Comparison of ENCODE assay signal across 2 cellular contexts in genomic region chr14:74712499-74713394, GRCh38.
TF ChIP-seq lines count a peak whose summit lies in the region.

AREL1 (minus strand) TSS chr14:74713080; CDS start chr14:74685615, 27,465 bp downstream.
FCF1 (plus strand) TSS chr14:74713144; CDS start chr14:74713198, 54 bp downstream.

TF ChIP-seq in SK-N-SH, 30 proteins besides CTCF, POLR2A, EP300 and RAD21:
- TF ChIP-seq REST (IDR thresholded peaks at IDR 0.05; ENCODE audit: low read depth, low read length) (peak; percentile 55; the same call in 1 of the 2 replicates), ELF1 (IDR thresholded peaks at IDR 0.05) (peak; percentile 99), TAF1 (IDR thresholded peaks at IDR 0.05; ENCODE audit: borderline replicate concordance, low read depth, low read length) (peak; percentile 67), GABPA (IDR thresholded peaks at IDR 0.05; ENCODE audit: low read depth) (peak; percentile 100), MXI1 (IDR thresholded peaks at IDR 0.05; ENCODE audit: low read depth, low read length) (peak; percentile 97), JUND (IDR thresholded peaks at IDR 0.05) (no peak), SIN3A (IDR thresholded peaks at IDR 0.05; ENCODE audit: borderline replicate concordance, low read depth, low read length) (peak; percentile 96), CHD2 (IDR thresholded peaks at IDR 0.05; ENCODE audit: low read length, partially characterized antibody) (peak; percentile 94), RCOR1 (IDR thresholded peaks at IDR 0.05; ENCODE audit: low read length) (no peak), POLR2AphosphoS5 (IDR thresholded peaks at IDR 0.05; ENCODE audit: low read depth, low read length) (peak; percentile 94), NFIC (IDR thresholded peaks at IDR 0.05; ENCODE audit: borderline replicate concordance) (no peak), MAX (IDR thresholded peaks at IDR 0.05; ENCODE audit: low read depth) (peak; percentile 95), TCF12 (IDR thresholded peaks at IDR 0.05) (peak; percentile 35; the same call in 1 of the 2 replicates)

TF ChIP-seq in K562, 482 proteins besides CTCF, POLR2A, EP300 and RAD21 (continues in another document):
- TF ChIP-seq RBM15 (IDR thresholded peaks at IDR 0.05; ENCODE audit: insufficient read depth, low read length) (no peak), HOXB6 (CRISPR knock-in tag; IDR thresholded peaks at IDR 0.05; ENCODE audit: borderline replicate concordance) (no peak), MYNN (IDR thresholded peaks at IDR 0.05) (no peak), MYNN (CRISPR knock-in tag; IDR thresholded peaks at IDR 0.05) (no peak), ETV5 (CRISPR knock-in tag; IDR thresholded peaks at IDR 0.05; ENCODE audit: low read depth) (no peak), CGGBP1 (CRISPR knock-in tag; IDR thresholded peaks at IDR 0.05) (no peak), HMBOX1 (IDR thresholded peaks at IDR 0.05) (no peak), MCM7 (IDR thresholded peaks at IDR 0.05) (no peak), LCOR (CRISPR knock-in tag; IDR thresholded peaks at IDR 0.05) (peak; percentile 70; the same call in 1 of the 2 replicates), FOXP1 (CRISPR knock-in tag; IDR thresholded peaks at IDR 0.05) (no peak), NR2C2 (CRISPR knock-in tag; IDR thresholded peaks at IDR 0.05) (peak; percentile 96), NR2C2 (tag; IDR thresholded peaks at IDR 0.05) (peak; percentile 99), MAFK (IDR thresholded peaks at IDR 0.05; ENCODE audit: low read length) (no peak), ZBED1 (IDR thresholded peaks at IDR 0.05) (no peak), ARID3B (CRISPR knock-in tag; IDR thresholded peaks at IDR 0.05; ENCODE audit: borderline replicate concordance) (no peak), DLX4 (CRISPR knock-in tag; IDR thresholded peaks at IDR 0.05) (no peak), UBTF (IDR thresholded peaks at IDR 0.05; ENCODE audit: borderline replicate concordance in 1 of 2, low read depth in 2 of 2, low read length in 2 of 2) (0 out of 4 replicates have a peak, but pooled peaks of 1 of the 2 experiments have one; percentile 58), ZNF655 (CRISPR knock-in tag; IDR thresholded peaks at IDR 0.05) (no peak), CCNT2 (IDR thresholded peaks at IDR 0.05; ENCODE audit: borderline replicate concordance, extremely low read depth, insufficient read length, low read depth, low read length) (no peak), ZBTB1 (CRISPR knock-in tag; IDR thresholded peaks at IDR 0.05; ENCODE audit: borderline replicate concordance, low read depth) (no peak), ZFP91 (CRISPR knock-in tag; IDR thresholded peaks at IDR 0.05) (no peak), TRIM28 (IDR thresholded peaks at IDR 0.05) (no peak), MLX (CRISPR knock-in tag; conservative IDR thresholded peaks at IDR 0.05) (no peak), ZC3H8 (IDR thresholded peaks at IDR 0.05) (no peak), MYC (IDR thresholded peaks at IDR 0.05; ENCODE audit: low read depth, low read length) (peak; percentile 69; the same call in 1 of the 2 replicates), MYC (CRISPR knock-in tag; IDR thresholded peaks at IDR 0.05; ENCODE audit: borderline replicate concordance, low read depth) (no peak), KLF6 (CRISPR knock-in tag; IDR thresholded peaks at IDR 0.05; ENCODE audit: borderline replicate concordance) (no peak), FOS (IDR thresholded peaks at IDR 0.05; ENCODE audit: extremely low read depth, insufficient read length) (no peak), ZNF830 (CRISPR knock-in tag; IDR thresholded peaks at IDR 0.05) (no peak), ZBTB8A (IDR thresholded peaks at IDR 0.05; ENCODE audit: partially characterized antibody) (no peak), ZNF212 (CRISPR knock-in tag; IDR thresholded peaks at IDR 0.05) (no peak), ZBTB11 (CRISPR knock-in tag; IDR thresholded peaks at IDR 0.05) (peak; percentile 70 to 90 (median 79); a peak in 5 of 6 replicates), ELF1 (tag; IDR thresholded peaks at IDR 0.05) (peak; percentile 96), ZNF197 (CRISPR knock-in tag; IDR thresholded peaks at IDR 0.05; ENCODE audit: low read depth) (no peak), MTA3 (IDR thresholded peaks at IDR 0.05; ENCODE audit: borderline replicate concordance) (peak; percentile 39; the same call in 1 of the 2 replicates), ZNF518B (CRISPR knock-in tag; IDR thresholded peaks at IDR 0.05) (no peak)
